Comparison of ENCODE assay signal across 10 cellular contexts in the genomic region with DNA sequence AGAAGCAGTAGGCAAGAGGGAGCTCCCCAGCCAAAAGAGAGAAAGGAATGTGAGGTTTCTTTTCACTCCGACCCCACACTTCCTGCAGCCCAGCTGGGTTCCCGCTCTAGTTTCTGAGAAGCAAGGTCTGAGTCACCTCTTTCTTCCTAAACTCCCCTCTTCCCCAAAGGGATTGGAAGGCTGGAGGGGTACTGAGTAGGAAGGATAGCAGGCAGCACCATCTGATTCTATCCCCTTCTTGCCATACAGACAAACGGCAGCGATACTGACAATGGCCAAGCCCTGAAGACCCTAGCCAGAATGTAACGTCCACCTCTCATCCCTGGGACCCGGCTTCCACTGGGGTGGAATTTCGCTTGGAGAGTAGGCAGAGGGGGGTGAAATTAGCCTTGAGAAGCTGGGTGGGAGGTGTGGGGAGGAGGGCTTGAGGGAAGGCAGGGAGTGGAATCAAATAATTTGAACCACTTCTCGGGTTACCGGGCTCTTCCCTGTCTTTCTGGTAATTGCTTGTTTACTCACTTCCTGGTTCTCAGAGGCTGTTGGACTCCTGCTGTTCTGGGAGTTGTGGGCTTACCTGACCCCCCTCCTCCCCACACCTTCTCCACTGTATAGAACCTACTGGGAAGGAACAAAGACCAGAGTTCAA. TPM values are rescaled to one million over a fixed set of nuclear protein-coding genes. Genes with fewer than 3 reads are reported as not detected.
DNase-seq lines count a peak whose midpoint lies in the region; ATAC-seq, FAIRE-seq and TF ChIP-seq lines count a peak whose summit lies in the region.
"Had no signal": no experiment of that assay in that cellular context is flagged by ENCODE, and none has a peak within 500 bp of the region (broad histone marks: within the 10 kb centered on the region; RNA-seq: fewer than 3 reads in every experiment).

No MANE protein-coding gene starts in this region.

- no peaks in the 10 kb centered on the region for H3K9me3 ChIP-seq in H1 (ENCODE audit: insufficient read depth in 2 of 2, low read depth in 1 of 2, low read length in 1 of 2)

- H3K4me2 ChIP-seq in H1 (ENCODE audit: insufficient read depth in 1 of 2, low read depth in 2 of 2, low read length in 2 of 2): peak overlapping the region; percentile 87 to 95

- DNase-seq in activated naive CD4-positive, alpha-beta T cell treated with anti-CD3 and anti-CD28 coated beads, Interleukin-2, amount 10 ng/mL, durations not matched to agents 7 days and 5 days: no peak
- DNase-seq in NCI-H748 treated with DMSO at 0.1 percent for 48 hours (lab: John Stamatoyannopoulos, UW) (peak; percentile 72), H1 (ENCODE audit: low read depth in 1 of 2, low spot score in 2 of 2) (no peak), midbrain (lab: John Stamatoyannopoulos, UW) (no peak)
- DNase-seq in activated T-cell treated with anti-CD3 and anti-CD28 coated beads, Interleukin-2, amount 50 U/mL, for 48 hours: no peak

- POLR2A ChIA-PET in H1 (lab: Charles Lee; ENCODE audit: partially characterized antibody): interaction anchor here (0.7 to 14.2 kb wide), 3 partner anchors 12 to 31 kb away, joined by 3 to 253 read pairs (median 37); a partner anchor contains a TSS

- no peak for TF ChIP-seq RAD21 in H1 (IDR thresholded peaks at IDR 0.05 in 1 of 2, conservative IDR thresholded peaks at IDR 0.05 in 1 of 2; ENCODE audit: low read depth in 2 of 2, low read length in 2 of 2)

- peak in 1 of 2 experiments; percentile 78; a peak in 1 of 3 replicates for TF ChIP-seq EP300 in H1 (IDR thresholded peaks at IDR 0.05; ENCODE audit: borderline replicate concordance in 1 of 2, low read depth in 2 of 2, low read length in 2 of 2)

- H4K20me1 ChIP-seq in H1 (replicated peaks in 1 of 2; ENCODE audit: control insufficient read depth in 1 of 2, insufficient read depth in 2 of 2, low read length in 2 of 2): no peaks in the 10 kb centered on the region

- peaks cover 19 to 57% (median 30%) of the 10 kb centered on the region in 4 experiments for H3K4me1 ChIP-seq in H1 (replicated peaks in 1 of 4; ENCODE audit: control insufficient read depth in 3 of 4, insufficient read depth in 4 of 4, low read length in 3 of 4)

- no peaks in the 10 kb centered on the region for H3K79me2 ChIP-seq in H1 (ENCODE audit: control insufficient read depth in 1 of 2, insufficient read depth in 2 of 2, low read length in 2 of 2)

- peak in 1 of 2 experiments; percentile 69; a peak in 2 of 3 replicates for TF ChIP-seq POLR2A in H1 (IDR thresholded peaks at IDR 0.05; ENCODE audit: control extremely low read depth in 1 of 2, low read depth in 2 of 2, low read length in 2 of 2)

- H2BK20ac ChIP-seq in H1 (ENCODE audit: low read length): peak overlapping the region; percentile 40; the same call in 1 of the 2 replicates

- TF ChIP-seq CTCF in H1 (IDR thresholded peaks at IDR 0.05; ENCODE audit: control extremely low read depth in 1 of 3, insufficient read depth in 1 of 3, low read depth in 1 of 3, low read length in 3 of 3): no peak

- H4K8ac ChIP-seq in H1 (ENCODE audit: extremely low read depth, insufficient read depth, low read length): peak overlapping the region; percentile 66; the same call in 1 of the 2 replicates

- H2BK120ac ChIP-seq in H1 (replicated peaks; ENCODE audit: low read depth, low read length): peak overlapping the region; percentile 44

- no peaks in the 10 kb centered on the region for H3K36me3 Mint-ChIP-seq in activated naive CD4-positive, alpha-beta T cell treated with anti-CD3 and anti-CD28 coated beads, Interleukin-2, amount 50 U/mL, for 24 hours
- no peaks in the 10 kb centered on the region for H3K36me3 Mint-ChIP-seq in activated naive CD4-positive, alpha-beta T cell treated with anti-CD3 and anti-CD28 coated beads, Interleukin-2, amount 10 ng/mL, durations not matched to agents 7 days and 5 days
- H3K36me3 Mint-ChIP-seq in stimulated activated memory B cell treated with anti-CD40 and anti-IgM and Interleukin-4, amounts not matched to agents 10 μg/mL and 1 μg/mL and 100 μg/mL, for 72 hours: peaks cover 5% of the 10 kb centered on the region

- H2AK5ac ChIP-seq in H1 (ENCODE audit: low read depth, low read length): 0 out of 2 replicates have a peak overlapping the region, but pooled peaks have one; percentile 8

- CTCF ChIA-PET in activated naive CD4-positive, alpha-beta T cell treated with anti-CD3 and anti-CD28 coated beads, Interleukin-2, amount 10 ng/mL, durations not matched to agents 7 days and 5 days (lab: Charles Lee): interaction anchor here (1.2 to 5.4 kb wide), 5 partner anchors 9 to 66 kb away, joined by 3 to 37 read pairs (median 10); no protein-coding TSS in a partner anchor
- CTCF ChIA-PET in H1 (lab: Charles Lee; ENCODE audit: partially characterized antibody): interaction anchor here (0.7 to 12.3 kb wide), 7 partner anchors 10 to 238 kb away, joined by 3 to 115 read pairs (median 3); no protein-coding TSS in a partner anchor

- peak overlapping the region; percentile 82 for H4K91ac ChIP-seq in H1 (replicated peaks; ENCODE audit: insufficient read length, low read length)

- peak overlapping the region; percentile 61; the same call in 1 of the 2 replicates for H2BK15ac ChIP-seq in H1 (ENCODE audit: low read length)

- H3K4me3 Mint-ChIP-seq in activated naive CD4-positive, alpha-beta T cell treated with anti-CD3 and anti-CD28 coated beads, Interleukin-2, amount 50 U/mL, for 24 hours: no peak overlapping the region
- H3K4me3 Mint-ChIP-seq in activated naive CD4-positive, alpha-beta T cell treated with anti-CD3 and anti-CD28 coated beads, Interleukin-2, amount 10 ng/mL, durations not matched to agents 7 days and 5 days: no peak overlapping the region
- H3K4me3 Mint-ChIP-seq in stimulated activated memory B cell treated with anti-CD40 and anti-IgM and Interleukin-4, amounts not matched to agents 10 μg/mL and 1 μg/mL and 100 μg/mL, for 72 hours: no peak overlapping the region
- H3K4me3 Mint-ChIP-seq: B cell had no signal

- peak; percentile 60 for FAIRE-seq in H1 (lab: Jason Lieb, UNC)
- FAIRE-seq: endometrium had no signal

- peaks cover 84% of the 10 kb centered on the region for H3K4me1 Mint-ChIP-seq in activated naive CD4-positive, alpha-beta T cell treated with anti-CD3 and anti-CD28 coated beads, Interleukin-2, amount 50 U/mL, for 24 hours
- peaks cover 85% of the 10 kb centered on the region for H3K4me1 Mint-ChIP-seq in activated naive CD4-positive, alpha-beta T cell treated with anti-CD3 and anti-CD28 coated beads, Interleukin-2, amount 10 ng/mL, durations not matched to agents 7 days and 5 days
- H3K4me1 Mint-ChIP-seq in stimulated activated memory B cell treated with anti-CD40 and anti-IgM and Interleukin-4, amounts not matched to agents 10 μg/mL and 1 μg/mL and 100 μg/mL, for 72 hours: peaks cover 68% of the 10 kb centered on the region

- peak overlapping the region; percentile 33 to 60 (median 46); a peak in 7 of 8 replicates for H3K4me3 ChIP-seq in H1 (ENCODE audit: extremely low read depth in 1 of 4, insufficient read depth in 2 of 4, low read depth in 3 of 4, low read length in 4 of 4)

- peaks cover 4% of the 10 kb centered on the region for H3K9me3 Mint-ChIP-seq in activated naive CD4-positive, alpha-beta T cell treated with anti-CD3 and anti-CD28 coated beads, Interleukin-2, amount 50 U/mL, for 24 hours
- H3K9me3 Mint-ChIP-seq in activated naive CD4-positive, alpha-beta T cell treated with anti-CD3 and anti-CD28 coated beads, Interleukin-2, amount 10 ng/mL, durations not matched to agents 7 days and 5 days: no peaks in the 10 kb centered on the region
- H3K9me3 Mint-ChIP-seq in stimulated activated memory B cell treated with anti-CD40 and anti-IgM and Interleukin-4, amounts not matched to agents 10 μg/mL and 1 μg/mL and 100 μg/mL, for 72 hours: no peaks in the 10 kb centered on the region

- H2BK12ac ChIP-seq in H1 (ENCODE audit: low read depth, low read length): peak overlapping the region; percentile 81

- no peaks in the 10 kb centered on the region for H3K79me1 ChIP-seq in H1 (ENCODE audit: low read depth, low read length)

- H3K23ac ChIP-seq in H1 (ENCODE audit: insufficient read length): no peak overlapping the region

- H3K14ac ChIP-seq in H1 (ENCODE audit: insufficient read length): no peak overlapping the region

- H3K9ac ChIP-seq in H1 (replicated peaks in 1 of 4; ENCODE audit: extremely low read depth in 1 of 4, low read depth in 3 of 4, low read length in 3 of 4): peak overlapping the region in 2 of 4 experiments; percentile 40 to 61; a peak in 4 of 7 replicates

- H3K27ac ChIP-seq in H1 (ENCODE audit: low read depth, low read length): peak overlapping the region; percentile 85

- H3K23me2 ChIP-seq in H1 (ENCODE audit: low read depth, low read length): peaks cover 16% of the 10 kb centered on the region

- 0 out of 2 replicates have a peak overlapping the region, but pooled peaks have one; percentile 7 for H2AFZ ChIP-seq in H1 (ENCODE audit: low read length)

- WGBS in H1 (ENCODE audit: extremely low coverage in 1 of 2, insufficient coverage in 1 of 2, insufficient read length in 1 of 2, insufficient replicate concordance in 2 of 2, low coverage in 1 of 2, low lambda C conversion rate in 2 of 2, missing lambda C conversion rate in 1 of 2), 2 experiments: 3% methylated on average over 9 of the region's 9 CpGs; no CpG with 5 or more reads in 1 of the 2 experiments

- H3K27me3 Mint-ChIP-seq in activated naive CD4-positive, alpha-beta T cell treated with anti-CD3 and anti-CD28 coated beads, Interleukin-2, amount 50 U/mL, for 24 hours: no peaks in the 10 kb centered on the region
- H3K27me3 Mint-ChIP-seq in activated naive CD4-positive, alpha-beta T cell treated with anti-CD3 and anti-CD28 coated beads, Interleukin-2, amount 10 ng/mL, durations not matched to agents 7 days and 5 days: peaks cover 18% of the 10 kb centered on the region
- no peaks in the 10 kb centered on the region for H3K27me3 Mint-ChIP-seq in stimulated activated memory B cell treated with anti-CD40 and anti-IgM and Interleukin-4, amounts not matched to agents 10 μg/mL and 1 μg/mL and 100 μg/mL, for 72 hours
- H3K27me3 Mint-ChIP-seq: B cell had no signal

- H3K27me3 ChIP-seq in H1 (replicated peaks in 1 of 4; ENCODE audit: control insufficient read depth in 3 of 4, extremely low read depth in 1 of 4, insufficient read depth in 3 of 4, low read length in 3 of 4): peaks cover 8 to 50% (median 33%) of the 10 kb centered on the region in 4 experiments

- peak overlapping the region; percentile 28 for H3K4ac ChIP-seq in H1 (replicated peaks; ENCODE audit: insufficient read length, low read depth, low read length)

- peak overlapping the region; percentile 42 for H3K27ac Mint-ChIP-seq in activated naive CD4-positive, alpha-beta T cell treated with anti-CD3 and anti-CD28 coated beads, Interleukin-2, amount 50 U/mL, for 24 hours
- no peak overlapping the region for H3K27ac Mint-ChIP-seq in activated naive CD4-positive, alpha-beta T cell treated with anti-CD3 and anti-CD28 coated beads, Interleukin-2, amount 10 ng/mL, durations not matched to agents 7 days and 5 days
- H3K27ac Mint-ChIP-seq in stimulated activated memory B cell treated with anti-CD40 and anti-IgM and Interleukin-4, amounts not matched to agents 10 μg/mL and 1 μg/mL and 100 μg/mL, for 72 hours: peak overlapping the region; percentile 88
- H3K27ac Mint-ChIP-seq: B cell had no signal

- no peaks in the 10 kb centered on the region for H3K36me3 ChIP-seq in H1 (ENCODE audit: control insufficient read depth in 2 of 4, insufficient read depth in 4 of 4, low read length in 3 of 4)

- peak overlapping the region; percentile 89 for H2BK5ac ChIP-seq in H1 (ENCODE audit: low read depth, low read length)

- H3K56ac ChIP-seq in H1 (replicated peaks; ENCODE audit: insufficient read length, low read depth, low read length): peak overlapping the region; percentile 25

- no peak overlapping the region for H4K5ac ChIP-seq in H1 (ENCODE audit: insufficient read length, low read depth, low read length)

- H3K18ac ChIP-seq in H1 (ENCODE audit: extremely low read depth, low read length): peak overlapping the region; percentile 91

- no peak for ATAC-seq in stimulated activated memory B cell treated with anti-CD40 and anti-IgM and Interleukin-4, amounts not matched to agents 10 μg/mL and 1 μg/mL and 100 μg/mL, for 72 hours
- no peak for ATAC-seq in GM21447 (IDR thresholded peaks at IDR 0.05; ENCODE audit: unreplicated experiment)

RNA-seq across cellular contexts. Expression of a gene that starts 13.2 kb away (rescaled TPM):
- 7.1 and 7.7 TPM in 2 replicates for total RNA-seq in H1 (2021; fragmentation: NEBNext Ultra II Directional; extraction: Animal tissue kit (Norgen Biotek cat#: 25700))
- polyA plus RNA-seq in H1 (2011; rRNA removed): 3.5 and 4.3 TPM in 2 replicates
- 5.5 TPM for polyA plus RNA-seq in H1 (2011; cell fraction: cytosol; rRNA removed)
- 6.0 TPM for polyA plus RNA-seq in H1 (2011; cell fraction: nucleus; rRNA removed)
- 7.1 to 7.5 TPM (median 7.2 TPM) in 4 replicates for polyA plus RNA-seq in H1 (2012, experiment 1 of 2)
- polyA plus RNA-seq in H1 (2012, experiment 2 of 2): 6.3 TPM
- 3.4 TPM for polyA plus RNA-seq in H1 (2013, experiment 1 of 2)
- 3.4 TPM for polyA plus RNA-seq in H1 (2013, experiment 2 of 2)
- polyA minus RNA-seq in H1 (2011; rRNA and poly(A)+ RNA removed): 3.2 and 4.0 TPM in 2 replicates
- 6.9 TPM for polyA minus RNA-seq in H1 (2011; cell fraction: cytosol; rRNA and poly(A)+ RNA removed)
- 14.5 TPM for polyA minus RNA-seq in H1 (2011; cell fraction: nucleus; rRNA and poly(A)+ RNA removed)
